In the genomic region with DNA sequence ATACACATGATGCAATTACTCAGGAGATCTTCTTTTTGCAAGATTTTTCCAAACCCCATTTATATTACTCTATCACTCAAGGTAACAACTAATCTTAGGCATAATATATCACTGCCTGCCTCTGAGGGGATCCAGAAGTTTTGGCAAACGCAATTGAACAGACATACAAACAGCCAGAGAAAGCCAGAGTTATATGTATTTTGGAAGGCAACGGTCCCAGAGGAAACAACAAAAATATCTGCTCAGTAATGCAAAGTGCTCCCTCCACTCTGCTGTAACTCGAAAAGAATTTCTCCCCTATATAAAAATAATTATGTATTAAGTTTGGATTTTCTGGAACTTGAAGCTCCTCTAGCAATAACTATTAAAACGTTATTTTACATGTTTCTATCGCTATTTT, we compare ENCODE assay signal across 22 cellular contexts. TPM values are rescaled to one million over a fixed set of nuclear protein-coding genes. Genes with fewer than 3 reads are reported as not detected.
DNase-seq lines count a peak whose midpoint lies in the region; ATAC-seq and TF ChIP-seq lines count a peak whose summit lies in the region.
"Had no signal": no experiment of that assay in that cellular context is flagged by ENCODE, and none has a peak within 500 bp of the region (broad histone marks: within the 10 kb centered on the region; RNA-seq: fewer than 3 reads in every experiment).

No MANE protein-coding gene starts in this region.

- H3K27me3 ChIP-seq in ACC112 (ENCODE audit: insufficient read depth, low read length): no peaks in the 10 kb centered on the region
- H3K27me3 ChIP-seq in SJCRH30: no peaks in the 10 kb centered on the region
- H3K27me3 ChIP-seq: BE2C had no signal

- H3K27ac Mint-ChIP-seq in osteocyte (ENCODE audit: unreplicated experiment): peak overlapping the region; percentile 90
- H3K27ac Mint-ChIP-seq: CD4-positive, CD25-positive, alpha-beta regulatory T cell; GM23338 had no signal

- ATAC-seq in HG03108 (IDR thresholded peaks at IDR 0.05; ENCODE audit: unreplicated experiment): no peak
- no peak for ATAC-seq in GM21528 (IDR thresholded peaks at IDR 0.05; ENCODE audit: low FRiP score, unreplicated experiment)
- ATAC-seq in GM18858 (IDR thresholded peaks at IDR 0.05; ENCODE audit: unreplicated experiment): no peak
- ATAC-seq: GM23338 had no signal

- H3K4me3 ChIP-seq in ACC112 (ENCODE audit: low read depth, low read length) (no peak overlapping the region), SJCRH30 (no peak overlapping the region), fibroblast of pulmonary artery (replicated peaks; ENCODE audit: low read depth, low read length) (no peak overlapping the region)
- H3K4me3 ChIP-seq: GM23338 had no signal

- no peak for TF ChIP-seq CTCF in fibroblast of pulmonary artery (IDR thresholded peaks at IDR 0.05; ENCODE audit: low read length, missing control alignments)
- TF ChIP-seq CTCF in osteocyte (IDR thresholded peaks at IDR 0.05): no peak

- H3K36me3 ChIP-seq in ACC112 (ENCODE audit: insufficient read depth, low read length) (no peaks in the 10 kb centered on the region), SJCRH30 (no peaks in the 10 kb centered on the region)
- H3K36me3 ChIP-seq: BE2C had no signal

- H3K4me1 Mint-ChIP-seq in osteocyte (ENCODE audit: unreplicated experiment): peaks cover 59% of the 10 kb centered on the region
- H3K4me1 Mint-ChIP-seq: CD4-positive, CD25-positive, alpha-beta regulatory T cell; GM23338 had no signal

- H3K27me3 Mint-ChIP-seq in osteocyte (ENCODE audit: unreplicated experiment): no peaks in the 10 kb centered on the region
- H3K27me3 Mint-ChIP-seq: CD4-positive, CD25-positive, alpha-beta regulatory T cell had no signal

- DNase-seq in SJCRH30 (no peak), fibroblast of pulmonary artery (ENCODE audit: low read depth) (peak; percentile 6), osteocyte (ENCODE audit: extremely low spot score, unreplicated experiment) (no peak), NCI-H187 treated with DMSO at 0.1 percent for 48 hours (lab: John Stamatoyannopoulos, UW) (no peak)
- DNase-seq: 8988T; BE2C; CD4-positive, CD25-positive, alpha-beta regulatory T cell; COR-L47; DMS 273 treated with DMSO at 0.1 percent for 48 hours; HCEC 1CT; KBM-7; NCI-H1105; NCI-H1694; NCI-H2107; NCI-H226; NCI-H524 had no signal

- H3K4me3 Mint-ChIP-seq in osteocyte (ENCODE audit: unreplicated experiment): no peak overlapping the region
- H3K4me3 Mint-ChIP-seq: CD4-positive, CD25-positive, alpha-beta regulatory T cell; GM23338 had no signal

- no peaks in the 10 kb centered on the region for H3K36me3 Mint-ChIP-seq in osteocyte (ENCODE audit: unreplicated experiment)
- H3K36me3 Mint-ChIP-seq: CD4-positive, CD25-positive, alpha-beta regulatory T cell had no signal

- H3K4me1 ChIP-seq in ACC112 (ENCODE audit: control insufficient read depth, insufficient read depth, low read length, unreplicated experiment) (peaks cover 47% of the 10 kb centered on the region), SJCRH30 (peaks cover 36% of the 10 kb centered on the region)
- H3K4me1 ChIP-seq: BE2C had no signal

- no peaks in the 10 kb centered on the region for H3K9me3 Mint-ChIP-seq in osteocyte (ENCODE audit: unreplicated experiment)
- H3K9me3 Mint-ChIP-seq: GM23338 had no signal

- no peaks in the 10 kb centered on the region for H3K9me3 ChIP-seq in SJCRH30 (replicated peaks)
- H3K9me3 ChIP-seq: BE2C had no signal

- no peaks in the 10 kb centered on the region for H3K79me2 ChIP-seq in ACC112 (ENCODE audit: control insufficient read depth, insufficient read depth, low read length, unreplicated experiment)

- H2AFZ ChIP-seq in ACC112 (ENCODE audit: low read length, unreplicated experiment): peak overlapping the region; percentile 47

- H3K27ac ChIP-seq in ACC112 (ENCODE audit: low read depth, low read length): peak overlapping the region; percentile 100
- peak overlapping the region; percentile 83 for H3K27ac ChIP-seq in SJCRH30

RNA-seq across cellular contexts. Expression of gene GKN1, which starts 3.9 kb away (rescaled TPM):
- total RNA-seq in SJCRH30 (2014; rRNA removed; shearing (Covaris generic)): not detected in 2 replicates
- total RNA-seq in osteocyte: not detected in 2 replicates
- total RNA-seq: CD4-positive, CD25-positive, alpha-beta regulatory T cell; GM23338; SK-MEL-5 had no signal

RNA-seq across cellular contexts. Expression of gene GKN2, which starts 17.9 kb away (rescaled TPM):
- total RNA-seq in SJCRH30 (2014; rRNA removed; shearing (Covaris generic)): not detected in 2 replicates
- total RNA-seq in osteocyte: not detected in 2 replicates
- total RNA-seq: CD4-positive, CD25-positive, alpha-beta regulatory T cell; GM23338; SK-MEL-5 had no signal

RNA-seq across cellular contexts. Expression of gene ANTXR1, which starts 42.4 kb away (rescaled TPM):
- total RNA-seq in SJCRH30 (2014; rRNA removed; shearing (Covaris generic)): 60.9 and 67.4 TPM in 2 replicates
- 144 and 149 TPM in 2 replicates for total RNA-seq in osteocyte
- total RNA-seq: CD4-positive, CD25-positive, alpha-beta regulatory T cell had no signal
